ENCODE assay signal across 14 cellular contexts in the genomic region with DNA sequence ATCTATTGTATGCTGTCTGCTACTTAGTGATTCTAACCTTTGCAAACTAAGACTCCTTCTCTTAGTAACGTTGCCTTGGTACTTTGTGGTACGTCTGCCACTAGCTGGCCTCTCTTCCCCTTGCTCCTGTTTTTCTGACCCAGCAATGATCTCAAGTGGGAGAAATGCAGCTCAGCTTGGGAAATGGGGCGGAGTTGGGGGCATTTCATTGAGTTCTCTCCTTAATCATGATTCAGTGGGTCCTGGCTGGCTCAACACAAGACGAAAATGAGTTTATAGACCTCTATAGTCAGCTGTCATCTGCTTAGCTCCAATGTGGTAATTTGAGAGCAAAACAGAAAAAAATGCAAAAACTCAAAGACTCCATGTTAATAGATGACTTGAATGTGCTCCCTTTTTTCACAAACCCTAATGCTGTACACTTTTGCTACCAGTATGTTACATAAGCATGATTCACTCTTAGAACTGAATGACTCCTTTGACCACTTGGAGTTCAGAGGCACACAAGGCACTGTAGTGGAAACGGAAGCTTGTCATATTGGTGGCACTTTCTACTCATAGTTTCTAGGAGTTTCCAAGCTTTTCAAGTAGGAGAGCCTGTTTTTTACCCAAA. TPM values are rescaled to one million over a fixed set of nuclear protein-coding genes. Genes with fewer than 3 reads are reported as not detected.
DNase-seq lines count a peak whose midpoint lies in the region; TF ChIP-seq lines count a peak whose summit lies in the region.
"Had no signal": no experiment of that assay in that cellular context is flagged by ENCODE, and none has a peak within 500 bp of the region (broad histone marks: within the 10 kb centered on the region; RNA-seq: fewer than 3 reads in every experiment).

No MANE protein-coding gene starts in this region.

- peaks cover 51% of the 10 kb centered on the region for H3K4me1 Mint-ChIP-seq in brain

- peak; percentile 47 for DNase-seq in AG08395 (ENCODE audit: low spot score)
- peak; percentile 70 for DNase-seq in M059J (ENCODE audit: low read depth)
- DNase-seq in stimulated activated naive CD4-positive, alpha-beta T cell (lab: John Stamatoyannopoulos, UW) = no peak
- DNase-seq in cerebellar nuclear complex (lab: John Stamatoyannopoulos, UW) = no peak
- no peak for DNase-seq in T-helper 9 cell
- no peak for DNase-seq in stimulated activated CD4-positive, alpha-beta T cell treated with anti-CD3 and anti-CD28 coated beads, Interleukin-1b, Interleukin-23, amount 100 ng/mL, for 48 hours
- DNase-seq: activated CD4-positive, alpha-beta memory T cell treated with anti-CD3 and anti-CD28 coated beads for 36 hours; activated naive CD4-positive, alpha-beta T cell; DMS79 treated with DMSO at 0.1 percent for 48 hours; NCI-H82 had no signal

- H3K36me3 ChIP-seq in muscle layer of duodenum (ENCODE audit: control insufficient read depth in 1 of 2, insufficient read depth in 2 of 2, low read length in 2 of 2) = no peaks in the 10 kb centered on the region

- H3K27ac ChIP-seq in muscle layer of duodenum (ENCODE audit: low read length) = peak overlapping the region; percentile 29
- H3K27ac ChIP-seq: parathyroid adenoma had no signal

- no peak for TF ChIP-seq CTCF in brain (conservative IDR thresholded peaks at IDR 0.05)

- H3K9me3 Mint-ChIP-seq in brain = peaks cover 3 to 12% (median 10%) of the 10 kb centered on the region in 5 experiments
- H3K9me3 Mint-ChIP-seq: activated CD4-positive, alpha-beta memory T cell treated with anti-CD3 and anti-CD28 coated beads for 36 hours; dendritic cell treated with granulocyte-macrophage colony-stimulating factor and Interleukin-4, amounts not matched to agents 40 ng/mL and 50 ng/mL, for 4 days had no signal

- H3K4me1 ChIP-seq in muscle layer of duodenum (ENCODE audit: control insufficient read depth in 1 of 2, insufficient read depth in 2 of 2, low read length in 2 of 2) = no peaks in the 10 kb centered on the region
- H3K4me1 ChIP-seq: parathyroid adenoma had no signal

- H3K4me3 ChIP-seq in muscle layer of duodenum (ENCODE audit: low read depth in 1 of 2, low read length in 2 of 2) = no peak overlapping the region

- peaks cover 3% of the 10 kb centered on the region for H3K36me3 Mint-ChIP-seq in brain
- H3K36me3 Mint-ChIP-seq: activated CD4-positive, alpha-beta memory T cell treated with anti-CD3 and anti-CD28 coated beads for 36 hours had no signal

- no peaks in the 10 kb centered on the region for H3K9me3 ChIP-seq in muscle layer of duodenum (ENCODE audit: control insufficient read depth in 1 of 2, low read length in 2 of 2)

- H3K27me3 Mint-ChIP-seq in brain = no peaks in the 10 kb centered on the region
- H3K27me3 Mint-ChIP-seq: dendritic cell treated with granulocyte-macrophage colony-stimulating factor and Interleukin-4, amounts not matched to agents 40 ng/mL and 50 ng/mL, for 4 days had no signal

- peak overlapping the region in 1 of 5 experiments; percentile 7 for H3K4me3 Mint-ChIP-seq in brain
- H3K4me3 Mint-ChIP-seq: activated CD4-positive, alpha-beta memory T cell treated with anti-CD3 and anti-CD28 coated beads for 36 hours; dendritic cell treated with granulocyte-macrophage colony-stimulating factor and Interleukin-4, amounts not matched to agents 40 ng/mL and 50 ng/mL, for 4 days had no signal

- H3K27me3 ChIP-seq in muscle layer of duodenum (ENCODE audit: low read depth, low read length) = no peaks in the 10 kb centered on the region

- H3K27ac Mint-ChIP-seq in brain = peak overlapping the region in 4 of 5 experiments; percentile 27 to 91 (median 76)
- H3K27ac Mint-ChIP-seq: activated CD4-positive, alpha-beta memory T cell treated with anti-CD3 and anti-CD28 coated beads for 36 hours; dendritic cell treated with granulocyte-macrophage colony-stimulating factor and Interleukin-4, amounts not matched to agents 40 ng/mL and 50 ng/mL, for 4 days had no signal

RNA-seq across cellular contexts. Expression of a gene that starts 55.3 kb away (rescaled TPM):
- total RNA-seq in M059J (2014; rRNA removed; shearing (Covaris generic)) = 19.3 and 26.3 TPM in 2 replicates
- polyA plus RNA-seq in brain (ENCODE audit: insufficient read depth, low read depth, low replicate concordance) = 231 TPM

Comparison
In these comparisons a context has a peak if more than half of its experiments do, and no peak if none do; other contexts are left out.
1. DNase-seq: peak in AG08395 (single experiment) and M059J (single experiment); none in stimulated activated naive CD4-positive, alpha-beta T cell (0 of 6), cerebellar nuclear complex (0 of 2), T-helper 9 cell (single experiment) and stimulated activated CD4-positive, alpha-beta T cell treated with anti-CD3 and anti-CD28 coated beads, Interleukin-1b, Interleukin-23, amount 100 ng/mL, for 48 hours (single experiment).